Comparison of ENCODE assay signal across 8 cellular contexts in genomic region chr6:159761873-159762680, GRCh38. TPM values are rescaled to one million over a fixed set of nuclear protein-coding genes. Genes with fewer than 3 reads are reported as not detected.
DNase-seq lines count a peak whose midpoint lies in the region; ATAC-seq and TF ChIP-seq lines count a peak whose summit lies in the region.

Gene ACAT2 (plus strand): TSS chr6:159762045. CDS start chr6:159762088, 43 bp downstream.

- ATAC-seq in GM21367 (IDR thresholded peaks at IDR 0.05; ENCODE audit: unreplicated experiment) (peak; percentile 95), lung (ENCODE audit: insufficient read depth, low FRiP score) (peak; percentile 96)

- 0 to 1% methylated on average over 65 to 76 of the region's 76 CpGs for WGBS in lung, 2 donors

- H3K27me3 ChIP-seq in lung (ENCODE audit: control insufficient read depth, insufficient read depth) = no peaks in the 10 kb centered on the region

- peak; percentile 86 for DNase-seq in COR-L47 (lab: John Stamatoyannopoulos, UW)
- DNase-seq in HT1080 (ENCODE audit: low read depth) = peak; percentile 94
- DNase-seq in NOMO-1 (lab: John Stamatoyannopoulos, UW; ENCODE audit: unreplicated experiment in 2 of 2) = peak; percentile 93 to 97
- DNase-seq in activated CD8-positive, alpha-beta memory T cell treated with anti-CD3 and anti-CD28 coated beads for 24 hours = peak; percentile 92
- DNase-seq in effector CD4-positive, alpha-beta T cell = peak; percentile 91
- DNase-seq in lung (ENCODE audit: low spot score) = peak; percentile 97
- peak; percentile 86 to 92 (median 87) for DNase-seq in stimulated activated CD4-positive, alpha-beta T cell treated with anti-CD3 and anti-CD28 coated beads, TNF-alpha, amount 100 ng/mL, for 24 hours (ENCODE audit: low read depth in 3 of 3)

- H3K27ac ChIP-seq in lung (ENCODE audit: low read depth in 1 of 2, low read length in 1 of 2) = peak within 1 kb of the TSS; percentile 95 to 98

- no peaks in the 10 kb centered on the region for H3K9me3 ChIP-seq in lung (ENCODE audit: control insufficient read depth in 2 of 2, insufficient read depth in 1 of 2, low read length in 1 of 2)

- peaks cover 4 to 14% of the 10 kb centered on the region in 2 donors for H3K36me3 ChIP-seq in lung (ENCODE audit: control insufficient read depth in 2 of 2, insufficient read depth in 2 of 2, low read length in 2 of 2)

- peak within 1 kb of the TSS; percentile 78 for H3K4me3 ChIP-seq in lung

- TF ChIP-seq CTCF in lung (IDR thresholded peaks at IDR 0.05; ENCODE audit: control extremely low read depth, extremely low read depth) = no peak

- H3K4me1 ChIP-seq in lung (ENCODE audit: control insufficient read depth in 2 of 2, insufficient read depth in 2 of 2, low read length in 2 of 2) = peaks cover 0 to 5% of the 10 kb centered on the region in 2 donors

RNA-seq across cellular contexts. Expression of gene ACAT2, which starts in this region (rescaled TPM):
- total RNA-seq in HT1080 (2014; rRNA removed; shearing (Covaris generic)) = 97.0 and 99.1 TPM in 2 replicates
- 29.5 and 30.2 TPM in 2 replicates for polyA plus RNA-seq in HT1080 (2015; cell fraction: cytosol; rRNA removed)
- 23.1 and 25.8 TPM in 2 replicates for polyA plus RNA-seq in HT1080 (2015; cell fraction: nucleus; rRNA removed)
- 10 to 100 TPM; 20.8 to 84.4 TPM for total RNA-seq in lung
- polyA plus RNA-seq in lung = 10 to 100 TPM; 62.0 to 73.2 TPM

Comparison
In these comparisons a context has a peak if more than half of its experiments do, and no peak if none do; other contexts are left out.
1. Peak in every context shown above with its lines: DNase-seq, ATAC-seq, H3K4me3 ChIP-seq and H3K27ac ChIP-seq.